1 cellular context compared by ENCODE assay signal in genomic region chr1:74570797-74571492, GRCh38.
TF ChIP-seq lines count a peak whose summit lies in the region.

No MANE protein-coding gene starts in this region.

TF ChIP-seq in WTC11, 78 proteins besides CTCF, POLR2A, EP300 and RAD21 (continued from another document):
- TF ChIP-seq ZNF532 (CRISPR knock-in tag; IDR thresholded peaks at IDR 0.05; ENCODE audit: borderline replicate concordance) = no peak
- TF ChIP-seq SMAD3 (CRISPR knock-in tag; IDR thresholded peaks at IDR 0.05; ENCODE audit: borderline replicate concordance) = no peak
- no peak for TF ChIP-seq PRDM15 (CRISPR knock-in tag; IDR thresholded peaks at IDR 0.05)
- TF ChIP-seq NR1H2 (CRISPR knock-in tag; IDR thresholded peaks at IDR 0.05) = no peak
- no peak for TF ChIP-seq ESRRA (CRISPR knock-in tag; IDR thresholded peaks at IDR 0.05; ENCODE audit: borderline replicate concordance)
- TF ChIP-seq NFATC4 (CRISPR knock-in tag; IDR thresholded peaks at IDR 0.05) = no peak
- TF ChIP-seq MLX (CRISPR knock-in tag; IDR thresholded peaks at IDR 0.05) = no peak
- no peak for TF ChIP-seq NR3C1 (CRISPR knock-in tag; conservative IDR thresholded peaks at IDR 0.05; ENCODE audit: low read depth)
- no peak for TF ChIP-seq ATF1 (CRISPR knock-in tag; IDR thresholded peaks at IDR 0.05)
